ENCODE assay signal across 17 cellular contexts in genomic region chr10:110020265-110020664, GRCh38.
"Had no signal": no experiment of that assay in that cellular context is flagged by ENCODE, and none has a peak within 500 bp of the region (broad histone marks: within the 10 kb centered on the region; RNA-seq: fewer than 3 reads in every experiment).

No MANE protein-coding gene starts in this region.

- H3K27ac Mint-ChIP-seq: activated B cell treated with CpG ODN at 0.5 μM for 24 hours; activated CD4-positive, alpha-beta T cell treated with anti-CD3 and anti-CD28 coated beads, Interleukin-2, amount 10 ng/mL, durations not matched to agents 7 days and 5 days; stimulated activated effector memory CD8-positive, alpha-beta T cell treated with anti-CD3 and anti-CD28 coated beads, Interleukin-12 subunit alpha, Interleukin-12 subunit beta, amount 100 ng/mL, for 72 hours had no signal

- ATAC-seq: effector memory CD8-positive, alpha-beta T cell; stimulated activated effector memory CD8-positive, alpha-beta T cell treated with anti-CD3 and anti-CD28 coated beads, Interleukin-12 subunit alpha, Interleukin-12 subunit beta, amount 100 ng/mL, for 72 hours had no signal

- H3K27ac ChIP-seq: coronary artery, epithelial cell of prostate, parathyroid adenoma, vagina had no signal

- H3K4me3 Mint-ChIP-seq: activated B cell treated with CpG ODN at 0.5 μM for 24 hours; activated CD4-positive, alpha-beta T cell treated with anti-CD3 and anti-CD28 coated beads, Interleukin-2, amount 10 ng/mL, durations not matched to agents 7 days and 5 days; effector memory CD8-positive, alpha-beta T cell; neural crest cell; stimulated activated effector memory CD8-positive, alpha-beta T cell treated with anti-CD3 and anti-CD28 coated beads, Interleukin-12 subunit alpha, Interleukin-12 subunit beta, amount 100 ng/mL, for 72 hours had no signal

- H3K36me3 Mint-ChIP-seq: stimulated activated effector memory CD8-positive, alpha-beta T cell treated with anti-CD3 and anti-CD28 coated beads, Interleukin-12 subunit alpha, Interleukin-12 subunit beta, amount 100 ng/mL, for 72 hours had no signal

- H3K27me3 Mint-ChIP-seq: activated B cell treated with CpG ODN at 0.5 μM for 24 hours; activated CD4-positive, alpha-beta T cell treated with anti-CD3 and anti-CD28 coated beads, Interleukin-2, amount 10 ng/mL, durations not matched to agents 7 days and 5 days; effector memory CD8-positive, alpha-beta T cell had no signal

- H3K36me3 ChIP-seq: tibial nerve, vagina had no signal

- H3K9me3 Mint-ChIP-seq: activated B cell treated with CpG ODN at 0.5 μM for 24 hours; effector memory CD8-positive, alpha-beta T cell; neural crest cell had no signal

- H3K9me3 ChIP-seq: SK-N-SH, tibial nerve, vagina had no signal

- H3K27me3 ChIP-seq: tibial nerve, vagina had no signal

- DNase-seq: activated B cell treated with CpG ODN at 0.5 μM for 24 hours; activated CD4-positive, alpha-beta T cell treated with anti-CD3 and anti-CD28 coated beads, Interleukin-2, amount 10 ng/mL, durations not matched to agents 7 days and 5 days; activated CD8-positive, alpha-beta memory T cell treated with anti-CD3 and anti-CD28 coated beads for 24 hours; activated gamma-delta T cell; caudate nucleus; effector memory CD8-positive, alpha-beta T cell; left cardiac atrium; mammary epithelial cell; SK-N-SH; small intestine had no signal

- H3K4me3 ChIP-seq: coronary artery, tibial nerve, vagina had no signal
